8 cellular contexts compared by ENCODE assay signal in genomic region chr10:89217057-89217990, GRCh38. TPM values are rescaled to one million over a fixed set of nuclear protein-coding genes. Genes with fewer than 3 reads are reported as not detected.
DNase-seq lines count a peak whose midpoint lies in the region; ATAC-seq and TF ChIP-seq lines count a peak whose summit lies in the region.

No MANE protein-coding gene starts in this region.

- no peak overlapping the region for H3K9ac ChIP-seq in SU-DHL-6 (ENCODE audit: low read length)
- H3K9ac ChIP-seq in adipocyte (ENCODE audit: low read length): peak overlapping the region; percentile 53

- H3K4me1 ChIP-seq in adipocyte (ENCODE audit: control insufficient read depth, insufficient read depth, low read length) (peaks cover 43% of the 10 kb centered on the region), left ventricle myocardium inferior (peaks cover 14% of the 10 kb centered on the region), gastrocnemius medialis (peaks cover 6 to 8% of the 10 kb centered on the region in 2 donors)

- no peaks in the 10 kb centered on the region for H3K9me3 ChIP-seq in SU-DHL-6 (ENCODE audit: insufficient read depth, low read length)
- no peaks in the 10 kb centered on the region for H3K9me3 ChIP-seq in adipocyte (ENCODE audit: control insufficient read depth, low read length)
- H3K9me3 ChIP-seq in left ventricle myocardium inferior (replicated peaks): no peaks in the 10 kb centered on the region
- H3K9me3 ChIP-seq in gastrocnemius medialis: no peaks in the 10 kb centered on the region

- no peaks in the 10 kb centered on the region for H3K9me2 ChIP-seq in SU-DHL-6 (replicated peaks; ENCODE audit: insufficient read depth, low read length)

- TF ChIP-seq CTCF in SU-DHL-6 (IDR thresholded peaks at IDR 0.05; ENCODE audit: insufficient read depth, low read length, poor library complexity, severe bottlenecking) (peak; percentile 84), left ventricle myocardium inferior (IDR thresholded peaks at IDR 0.05; ENCODE audit: borderline replicate concordance) (peak; percentile 77), gastrocnemius medialis (IDR thresholded peaks at IDR 0.05 in 4 of 5, conservative IDR thresholded peaks at IDR 0.05 in 1 of 5) (peak; percentile 63 to 80 (median 68))

- peak overlapping the region; percentile 25; the same call in 1 of the 2 replicates for H3K27ac ChIP-seq in SU-DHL-6 (ENCODE audit: low read depth, low read length)
- H3K27ac ChIP-seq in left ventricle myocardium inferior (replicated peaks): peak overlapping the region; percentile 55
- H3K27ac ChIP-seq in gastrocnemius medialis: peak overlapping the region; percentile 59 to 68 (median 62)

- DNase-seq in DMS114 treated with DMSO at 0.1 percent for 48 hours (lab: John Stamatoyannopoulos, UW; ENCODE audit: unreplicated experiment) (peak; percentile 47), LHCN-M2 (ENCODE audit: low read depth) (peak; percentile 59), adipocyte (ENCODE audit: low read depth) (peak; percentile 91), left ventricle myocardium inferior (peak; percentile 33), gastrocnemius medialis (peak in 1 of 2 donors; percentile 28), NCI-H187 treated with DMSO at 0.1 percent for 48 hours (lab: John Stamatoyannopoulos, UW) (no peak)

- no peaks in the 10 kb centered on the region for H4K20me1 ChIP-seq in SU-DHL-6 (ENCODE audit: low read depth, low read length)

- TF ChIP-seq POLR2A in gastrocnemius medialis (IDR thresholded peaks at IDR 0.05): no peak

- H3K4me3 ChIP-seq in SU-DHL-6 (ENCODE audit: insufficient read depth, low read length, poor library complexity, severe bottlenecking) (no peak overlapping the region), adipocyte (ENCODE audit: low read length) (peak overlapping the region; percentile 44), left ventricle myocardium inferior (peak overlapping the region; percentile 7), gastrocnemius medialis (peak overlapping the region in 2 of 4 donors; percentile 9 to 15)

- H3K4me2 ChIP-seq in SU-DHL-6 (ENCODE audit: low read depth, low read length, poor library complexity, severe bottlenecking): peak overlapping the region; percentile 16

- H3K79me2 ChIP-seq in SU-DHL-6 (ENCODE audit: insufficient read depth, low read length): no peaks in the 10 kb centered on the region

- peak overlapping the region; percentile 61 for H2AFZ ChIP-seq in SU-DHL-6 (ENCODE audit: low read depth, low read length, severe bottlenecking)

- peaks cover 7% of the 10 kb centered on the region; the same call in 1 of the 2 replicates for H3F3A ChIP-seq in SU-DHL-6 (ENCODE audit: insufficient read depth)

- H3K27me3 ChIP-seq in SU-DHL-6 (ENCODE audit: low read length): no peaks in the 10 kb centered on the region
- no peaks in the 10 kb centered on the region for H3K27me3 ChIP-seq in adipocyte (replicated peaks; ENCODE audit: control insufficient read depth, insufficient read depth, low read length)
- no peaks in the 10 kb centered on the region for H3K27me3 ChIP-seq in left ventricle myocardium inferior (ENCODE audit: low read depth)
- no peaks in the 10 kb centered on the region for H3K27me3 ChIP-seq in gastrocnemius medialis

- in situ Hi-C loops in gastrocnemius medialis (cut with MboI; ENCODE audit: low sequenced_read_pairs in 4 of 4): loop anchor here (10.0 to 25.0 kb wide), 3 partner anchors 283 to 383 kb away; no protein-coding TSS in a partner anchor

- H3K36me3 ChIP-seq in SU-DHL-6 (ENCODE audit: low read length): no peaks in the 10 kb centered on the region
- H3K36me3 ChIP-seq in adipocyte (ENCODE audit: control insufficient read depth, insufficient read depth, low read length, severe bottlenecking): peaks cover 26% of the 10 kb centered on the region
- peaks cover 29% of the 10 kb centered on the region for H3K36me3 ChIP-seq in left ventricle myocardium inferior
- no peaks in the 10 kb centered on the region for H3K36me3 ChIP-seq in gastrocnemius medialis

- intact Hi-C loops in left ventricle myocardium inferior (cut with micrococcal nuclease): loop anchor here (10.0 kb wide), 1 partner anchor 383 kb away; no protein-coding TSS in a partner anchor
- intact Hi-C loops in gastrocnemius medialis (cut with DNase I; ENCODE audit: low total_unique reads): loop anchor here (1.0 to 10.0 kb wide), 2 partner anchors 186 to 383 kb away; no protein-coding TSS in a partner anchor

- ATAC-seq in gastrocnemius medialis (peak; percentile 46 to 82), GM21447 (IDR thresholded peaks at IDR 0.05; ENCODE audit: unreplicated experiment) (no peak)

RNA-seq across cellular contexts. Expression of gene CH25H, which starts 10.2 kb away (rescaled TPM):
- total RNA-seq in LHCN-M2 (2014; rRNA removed): 0.06 TPM in 2 replicates
- 0.04 TPM for polyA plus RNA-seq in LHCN-M2 (2012)
- total RNA-seq in left ventricle myocardium inferior: 0.30 TPM
- total RNA-seq in gastrocnemius medialis: 1 to 10 TPM in 1 of 4 donors, under 1 TPM in 1, not detected in 2; 0.85 to 1.1 TPM

RNA-seq across cellular contexts. Expression of gene LIPA, which starts 34.3 kb away (rescaled TPM):
- total RNA-seq in LHCN-M2 (2014; rRNA removed) (53.5 and 55.6 TPM in 2 replicates), left ventricle myocardium inferior (12.8 TPM), gastrocnemius medialis (10 to 100 TPM in 2 of 4 donors, 1 to 10 TPM in 2; 7.7 to 11.4 (median 9.3) TPM)
- 30.3 TPM for polyA plus RNA-seq in LHCN-M2 (2012)
